In genomic region chr3:72889310-72890165, GRCh38 we compare ENCODE assay signal across 1 cellular context.
TF ChIP-seq lines count a peak whose summit lies in the region.

No MANE protein-coding gene starts in this region.

TF ChIP-seq in WTC11, 78 proteins besides CTCF, POLR2A, EP300 and RAD21 (continued from another document):
- TF ChIP-seq ZNF121 (CRISPR knock-in tag; IDR thresholded peaks at IDR 0.05) (no peak), ESRRA (CRISPR knock-in tag; IDR thresholded peaks at IDR 0.05; ENCODE audit: borderline replicate concordance) (no peak), ZNF219 (CRISPR knock-in tag; IDR thresholded peaks at IDR 0.05; ENCODE audit: borderline replicate concordance) (no peak), ZNF281 (CRISPR knock-in tag; IDR thresholded peaks at IDR 0.05) (no peak), ZNF512 (CRISPR knock-in tag; IDR thresholded peaks at IDR 0.05; ENCODE audit: borderline replicate concordance) (no peak), AFF4 (CRISPR knock-in tag; IDR thresholded peaks at IDR 0.05; ENCODE audit: borderline replicate concordance) (no peak), TP53 (CRISPR knock-in tag; IDR thresholded peaks at IDR 0.05) (no peak), E2F5 (CRISPR knock-in tag; IDR thresholded peaks at IDR 0.05) (no peak), ZNF232 (CRISPR knock-in tag; IDR thresholded peaks at IDR 0.05) (no peak), ZSCAN18 (CRISPR knock-in tag; IDR thresholded peaks at IDR 0.05) (no peak)
